ENCODE assay signal across 22 cellular contexts in the genomic region with DNA sequence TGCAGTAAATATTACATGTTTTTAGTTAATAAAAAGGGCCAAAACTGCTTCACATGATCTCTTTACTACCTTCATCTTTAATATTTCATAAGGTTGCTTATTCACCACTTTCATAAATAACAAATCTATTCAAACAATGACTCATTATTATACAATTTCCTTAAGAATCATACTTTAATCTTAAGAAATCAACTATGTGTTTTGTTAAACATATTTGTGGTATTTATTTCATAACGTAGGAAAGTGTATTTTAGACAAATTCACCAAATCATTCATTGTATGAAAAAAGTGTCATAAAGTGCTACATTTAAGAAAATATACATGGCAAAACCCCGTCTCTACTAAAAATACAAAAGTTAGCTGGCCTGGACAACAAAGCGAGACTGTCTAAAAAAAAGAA.
DNase-seq lines count a peak whose midpoint lies in the region; ATAC-seq, FAIRE-seq and TF ChIP-seq lines count a peak whose summit lies in the region.
"Had no signal": no experiment of that assay in that cellular context is flagged by ENCODE, and none has a peak within 500 bp of the region (broad histone marks: within the 10 kb centered on the region; RNA-seq: fewer than 3 reads in every experiment).

No MANE protein-coding gene starts in this region.

- CTCF ChIA-PET in Calu3 (lab: Charles Lee), result no interaction called here
- CTCF ChIA-PET in PC-9 (lab: Charles Lee), result no interaction called here
- CTCF ChIA-PET in endothelial cell of umbilical vein (lab: Charles Lee), result interaction anchor here (1.0 kb wide), 1 partner anchor 32 kb away, joined by 3 read pairs; no protein-coding TSS in a partner anchor

- peaks cover 20% of the 10 kb centered on the region for H3K4me1 Mint-ChIP-seq in Calu3 (ENCODE audit: low read depth, unreplicated experiment)

- H3K36me3 Mint-ChIP-seq in Calu3 (ENCODE audit: insufficient read depth, unreplicated experiment), result no peaks in the 10 kb centered on the region

- peak; percentile 57 for FAIRE-seq in endothelial cell of umbilical vein (lab: Jason Lieb, UNC)

- H3K27ac ChIP-seq in PC-9 (peak overlapping the region; percentile 17; the same call in 1 of the 2 replicates), endothelial cell of umbilical vein (ENCODE audit: insufficient read depth, low read depth, low read length) (peak overlapping the region; percentile 76), osteoblast (ENCODE audit: low read depth, low read length) (peak overlapping the region; percentile 68)
- H3K27ac ChIP-seq: esophagus muscularis mucosa, sigmoid colon, suprapubic skin, VCaP had no signal

- no peak overlapping the region for H2AFZ ChIP-seq in PC-9
- H2AFZ ChIP-seq in endothelial cell of umbilical vein (ENCODE audit: low read depth, low read length), result no peak overlapping the region
- H2AFZ ChIP-seq in osteoblast (ENCODE audit: low read length), result no peak overlapping the region

- H3K9ac ChIP-seq in endothelial cell of umbilical vein (replicated peaks; ENCODE audit: extremely low read depth, insufficient read depth, low read length), result peak overlapping the region; percentile 19

- H3K4me1 ChIP-seq in PC-9 (replicated peaks; ENCODE audit: insufficient read depth) (peaks cover 12% of the 10 kb centered on the region), endothelial cell of umbilical vein (ENCODE audit: control insufficient read depth, extremely low read depth, insufficient read depth, low read length) (peaks cover 22% of the 10 kb centered on the region), osteoblast (ENCODE audit: insufficient read depth, low read length) (peaks cover 22% of the 10 kb centered on the region)
- H3K4me1 ChIP-seq: esophagus muscularis mucosa, suprapubic skin had no signal

- DNase-seq in Calu3, result no peak
- peak in 1 of 2 experiments; percentile 50 for DNase-seq in PC-9
- peak; percentile 66 for DNase-seq in endothelial cell of umbilical vein (ENCODE audit: low read depth, low spot score)
- peak; percentile 72 for DNase-seq in osteoblast (ENCODE audit: insufficient read length, low spot score, missing footprints)
- no peak for DNase-seq in activated gamma-delta T cell (lab: John Stamatoyannopoulos, UW)
- DNase-seq in CD1c-positive myeloid dendritic cell (ENCODE audit: extremely low spot score), result no peak
- DNase-seq in activated T-cell treated with anti-CD3 and anti-CD28 coated beads for 4 hours, result no peak
- DNase-seq: activated CD8-positive, alpha-beta memory T cell treated with anti-CD3 and anti-CD28 coated beads for 24 hours; C1 segment of cervical spinal cord; DMS53; HFFc6; left ventricle myocardium superior; NCI-H1092; NCI-H2107; NCI-H748 treated with DMSO at 0.1 percent for 48 hours; occipital lobe; sigmoid colon had no signal

- no TSS peak for BruUV-seq in Calu3 (replicated peaks; lab: Mats Ljungman, UMichigan)
- no TSS peak for BruUV-seq in PC-9 (replicated peaks; lab: Mats Ljungman, UMichigan)
- BruUV-seq in endothelial cell of umbilical vein (replicated peaks; lab: Mats Ljungman, UMichigan), result no TSS peak

- H4K20me1 ChIP-seq in PC-9 (ENCODE audit: insufficient read depth) (no peaks in the 10 kb centered on the region), endothelial cell of umbilical vein (replicated peaks; ENCODE audit: control insufficient read depth, extremely low read depth, insufficient read depth, low read length) (no peaks in the 10 kb centered on the region), osteoblast (ENCODE audit: insufficient read depth, low read length) (no peaks in the 10 kb centered on the region)

- no peak overlapping the region for H3K4me3 Mint-ChIP-seq in Calu3 (ENCODE audit: low read depth, unreplicated experiment)
- H3K4me3 Mint-ChIP-seq: dendritic cell treated with granulocyte-macrophage colony-stimulating factor and Interleukin-4, amounts not matched to agents 40 ng/mL and 50 ng/mL, for 4 days; HFFc6 had no signal

- H3K4me2 ChIP-seq in PC-9, result peak overlapping the region; percentile 25
- H3K4me2 ChIP-seq in endothelial cell of umbilical vein (ENCODE audit: insufficient read depth, low read length), result peak overlapping the region; percentile 82
- H3K4me2 ChIP-seq in osteoblast (ENCODE audit: insufficient read depth, low read length), result peak overlapping the region; percentile 24

- dilution Hi-C loops in endothelial cell of umbilical vein (cut with MboI; ENCODE audit: extremely low pct_ligation_motif_present, low sequenced_read_pairs), result no loop called here

- ATAC-seq in GM18861 (IDR thresholded peaks at IDR 0.05; ENCODE audit: unreplicated experiment), result no peak
- ATAC-seq: left ventricle myocardium superior had no signal

- H3K4me3 ChIP-seq in PC-9, result no peak overlapping the region
- H3K4me3 ChIP-seq in endothelial cell of umbilical vein (replicated peaks in 1 of 3; ENCODE audit: insufficient read depth in 1 of 3, low read depth in 1 of 3, low read length in 3 of 3), result no peak overlapping the region
- H3K4me3 ChIP-seq in osteoblast (ENCODE audit: insufficient read depth, low read length), result no peak overlapping the region
- H3K4me3 ChIP-seq: esophagus muscularis mucosa, sigmoid colon, suprapubic skin had no signal

- H3K79me2 ChIP-seq in PC-9 (ENCODE audit: low read depth) (no peaks in the 10 kb centered on the region), endothelial cell of umbilical vein (ENCODE audit: control insufficient read depth, insufficient read depth, low read length) (no peaks in the 10 kb centered on the region), osteoblast (ENCODE audit: insufficient read depth, low read length) (no peaks in the 10 kb centered on the region)

- H3K27me3 ChIP-seq in PC-9 (ENCODE audit: insufficient read depth, low read depth) (no peaks in the 10 kb centered on the region), endothelial cell of umbilical vein (ENCODE audit: control insufficient read depth in 2 of 2, insufficient read depth in 2 of 2, low read length in 2 of 2) (no peaks in the 10 kb centered on the region), osteoblast (ENCODE audit: insufficient read depth, low read length) (no peaks in the 10 kb centered on the region)
- H3K27me3 ChIP-seq: esophagus muscularis mucosa, sigmoid colon, suprapubic skin had no signal

- no peaks in the 10 kb centered on the region for H3K9me3 ChIP-seq in PC-9 (ENCODE audit: insufficient read depth, low read depth)
- no peaks in the 10 kb centered on the region for H3K9me3 ChIP-seq in endothelial cell of umbilical vein (replicated peaks; ENCODE audit: control insufficient read depth, insufficient read depth, low read length)
- no peaks in the 10 kb centered on the region for H3K9me3 ChIP-seq in osteoblast (ENCODE audit: low read depth, low read length)
- H3K9me3 ChIP-seq: esophagus muscularis mucosa, sigmoid colon, suprapubic skin had no signal

- no peaks in the 10 kb centered on the region for H3F3A ChIP-seq in PC-9 (ENCODE audit: insufficient read depth, low read depth)

- no peak for TF ChIP-seq POLR2A in endothelial cell of umbilical vein (IDR thresholded peaks at IDR 0.05; ENCODE audit: low read depth, low read length)

- intact Hi-C loops in Calu3 (cut with micrococcal nuclease; ENCODE audit: unreplicated experiment) (no loop called here), PC-9 (cut with micrococcal nuclease; ENCODE audit: unreplicated experiment) (no loop called here), endothelial cell of umbilical vein (cut with micrococcal nuclease) (loop anchor here (1.0 to 5.0 kb wide), 4 partner anchors 56 to 379 kb away; no protein-coding TSS in a partner anchor)

- no peaks in the 10 kb centered on the region for H3K9me1 ChIP-seq in endothelial cell of umbilical vein (replicated peaks; ENCODE audit: control insufficient read depth, extremely low read depth, insufficient read depth, low read length)

- H3K9me3 Mint-ChIP-seq in Calu3 (ENCODE audit: low read depth, unreplicated experiment), result peaks cover 3% of the 10 kb centered on the region

- no peaks in the 10 kb centered on the region for H3K9me2 ChIP-seq in PC-9 (ENCODE audit: insufficient read depth)

- TF ChIP-seq CTCF in Calu3 (IDR thresholded peaks at IDR 0.05; ENCODE audit: unreplicated experiment) (no peak), PC-9 (conservative IDR thresholded peaks at IDR 0.05) (no peak), endothelial cell of umbilical vein (IDR thresholded peaks at IDR 0.05; ENCODE audit: extremely low read depth in 1 of 2, insufficient read depth in 1 of 2, low read depth in 1 of 2, low read length in 2 of 2) (no peak), osteoblast (IDR thresholded peaks at IDR 0.05; ENCODE audit: extremely low read depth, low read depth, low read length) (no peak)

- H3K36me3 ChIP-seq in PC-9 (ENCODE audit: low read depth) (no peaks in the 10 kb centered on the region), endothelial cell of umbilical vein (ENCODE audit: control insufficient read depth in 2 of 2, extremely low read depth in 1 of 2, insufficient read depth in 2 of 2, low read length in 2 of 2) (no peaks in the 10 kb centered on the region), osteoblast (ENCODE audit: insufficient read depth, low read length) (no peaks in the 10 kb centered on the region)
- H3K36me3 ChIP-seq: esophagus muscularis mucosa, sigmoid colon, suprapubic skin had no signal

- peak overlapping the region; percentile 60 for H3K27ac Mint-ChIP-seq in Calu3 (ENCODE audit: unreplicated experiment)
- H3K27ac Mint-ChIP-seq: dendritic cell treated with granulocyte-macrophage colony-stimulating factor and Interleukin-4, amounts not matched to agents 40 ng/mL and 50 ng/mL, for 4 days; HFFc6 had no signal

- POLR2A ChIA-PET in PC-9 (lab: Charles Lee; ENCODE audit: unreplicated experiment), result no interaction called here
- POLR2A ChIA-PET in endothelial cell of umbilical vein (lab: Charles Lee), result no interaction called here

- H3K27me3 Mint-ChIP-seq in Calu3 (ENCODE audit: unreplicated experiment), result no peaks in the 10 kb centered on the region
- H3K27me3 Mint-ChIP-seq: dendritic cell treated with granulocyte-macrophage colony-stimulating factor and Interleukin-4, amounts not matched to agents 40 ng/mL and 50 ng/mL, for 4 days had no signal

TF ChIP-seq in endothelial cell of umbilical vein, 7 proteins besides CTCF, POLR2A, EP300 and RAD21:
- TF ChIP-seq FOS (IDR thresholded peaks at IDR 0.05; ENCODE audit: borderline replicate concordance, insufficient read depth, low read length) (peak; percentile 80), POLR2AphosphoS5 (IDR thresholded peaks at IDR 0.05; ENCODE audit: insufficient read depth, low read depth, low read length) (no peak), MYC (IDR thresholded peaks at IDR 0.05; ENCODE audit: low read depth, low read length) (no peak), MAX (IDR thresholded peaks at IDR 0.05; ENCODE audit: insufficient read depth, insufficient read length) (no peak), JUN (IDR thresholded peaks at IDR 0.05; ENCODE audit: borderline replicate concordance, insufficient read depth, insufficient read length, low read depth) (peak; percentile 76), EZH2 (IDR thresholded peaks at IDR 0.05; ENCODE audit: borderline replicate concordance, low read depth, low read length, severe bottlenecking) (no peak), GATA2 (IDR thresholded peaks at IDR 0.05; ENCODE audit: insufficient read depth, insufficient read length, low read depth, low read length) (peak; percentile 57)

Comparison
In these comparisons a context has a peak if more than half of its experiments do, and no peak if none do; other contexts are left out.
1. DNase-seq: peak in endothelial cell of umbilical vein (single experiment) and osteoblast (single experiment); none in Calu3 (single experiment), activated gamma-delta T cell (single experiment), CD1c-positive myeloid dendritic cell (single experiment) and activated T-cell treated with anti-CD3 and anti-CD28 coated beads for 4 hours (single experiment).
2. H3K27ac ChIP-seq: peak in every context shown above with its lines; median percentile 76 in endothelial cell of umbilical vein; 68 in osteoblast; 17 in PC-9.
3. H3K4me2 ChIP-seq: peak in every context shown above with its lines; median percentile 82 in endothelial cell of umbilical vein; 25 in PC-9; 24 in osteoblast.